In the genomic region with DNA sequence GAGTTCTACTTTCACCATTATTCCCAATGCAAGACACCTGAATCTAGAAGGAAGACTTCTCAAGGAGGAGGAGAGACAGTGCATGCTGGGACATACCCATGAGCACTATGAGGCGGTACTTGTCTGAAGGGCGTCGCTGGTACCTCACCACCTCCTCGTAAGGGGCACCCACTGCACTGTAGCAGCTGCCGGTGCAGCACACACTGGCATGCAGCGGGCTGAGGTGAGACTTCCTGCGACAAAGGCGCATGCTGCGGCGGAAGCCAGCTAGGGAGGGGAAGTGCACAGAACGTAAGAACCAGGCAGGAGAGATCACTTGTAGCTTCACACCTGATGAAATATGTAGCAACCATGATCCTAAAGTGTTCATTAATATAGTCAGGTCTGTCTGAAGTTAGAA, we compare ENCODE assay signal across 23 cellular contexts. TPM values are rescaled to one million over a fixed set of nuclear protein-coding genes. Genes with fewer than 3 reads are reported as not detected.
"Had no signal": no experiment of that assay in that cellular context is flagged by ENCODE, and none has a peak within 500 bp of the region (broad histone marks: within the 10 kb centered on the region; RNA-seq: fewer than 3 reads in every experiment).

No MANE protein-coding gene starts in this region.

- H3K4me3 ChIP-seq: body of pancreas, coronary artery, gastrocnemius medialis, heart left ventricle, lung, tibial artery, uterus had no signal

- H3K9me3 Mint-ChIP-seq: activated T-cell treated with anti-CD3 and anti-CD28 coated beads, Interleukin-2, amount 50 U/mL, for 24 hours; stimulated activated naive B cell treated with anti-CD40 and anti-IgM and Interleukin-4, amounts not matched to agents 10 μg/mL and 1 μg/mL and 100 μg/mL, for 72 hours had no signal

- H3K4me1 ChIP-seq: body of pancreas, gastrocnemius medialis, uterus had no signal

- DNase-seq: activated CD4-positive, alpha-beta T cell treated with anti-CD3 and anti-CD28 coated beads for 1 hour; activated CD4-positive, alpha-beta T cell treated with anti-CD3 and anti-CD28 coated beads, Interleukin-2, amount 50 U/mL, for 48 hours; activated T-cell treated with anti-CD3 and anti-CD28 coated beads, Interleukin-2, amount 50 U/mL, for 24 hours; amniotic stem cell; body of pancreas; caudate nucleus; effector memory CD4-positive, alpha-beta T cell; gastrocnemius medialis; heart left ventricle; midbrain; posterior cingulate gyrus; retina; stimulated activated naive B cell treated with anti-CD40 and anti-IgM and Interleukin-4, amounts not matched to agents 10 μg/mL and 1 μg/mL and 100 μg/mL, for 72 hours; T-helper 1 cell; tibial artery; uterus had no signal

- H3K4me3 Mint-ChIP-seq: activated naive CD8-positive, alpha-beta T cell; activated T-cell treated with anti-CD3 and anti-CD28 coated beads, Interleukin-2, amount 50 U/mL, for 24 hours; stimulated activated naive B cell treated with anti-CD40 and anti-IgM and Interleukin-4, amounts not matched to agents 10 μg/mL and 1 μg/mL and 100 μg/mL, for 72 hours had no signal

- H3K27me3 ChIP-seq: body of pancreas, gastrocnemius medialis, heart left ventricle, tibial artery, uterus had no signal

- ATAC-seq: body of pancreas; gastrocnemius medialis; stimulated activated naive B cell treated with anti-CD40 and anti-IgM and Interleukin-4, amounts not matched to agents 10 μg/mL and 1 μg/mL and 100 μg/mL, for 72 hours had no signal

- H3K4me1 Mint-ChIP-seq: stimulated activated naive B cell treated with anti-CD40 and anti-IgM and Interleukin-4, amounts not matched to agents 10 μg/mL and 1 μg/mL and 100 μg/mL, for 72 hours had no signal

- H3K9me3 ChIP-seq: body of pancreas, gastrocnemius medialis, heart left ventricle, neutrophil, tibial artery, uterus had no signal

- H3K36me3 ChIP-seq: gastrocnemius medialis, heart left ventricle, neutrophil, tibial artery, uterus had no signal

- H3K27ac ChIP-seq: body of pancreas, coronary artery, gastrocnemius medialis, neutrophil, tibial artery, uterus, VCaP had no signal

- H3K36me3 Mint-ChIP-seq: activated naive CD8-positive, alpha-beta T cell; stimulated activated naive B cell treated with anti-CD40 and anti-IgM and Interleukin-4, amounts not matched to agents 10 μg/mL and 1 μg/mL and 100 μg/mL, for 72 hours had no signal

- FAIRE-seq: islet of Langerhans had no signal

- H3K27ac Mint-ChIP-seq: activated naive CD8-positive, alpha-beta T cell; activated T-cell treated with anti-CD3 and anti-CD28 coated beads, Interleukin-2, amount 50 U/mL, for 24 hours; stimulated activated naive B cell treated with anti-CD40 and anti-IgM and Interleukin-4, amounts not matched to agents 10 μg/mL and 1 μg/mL and 100 μg/mL, for 72 hours had no signal

RNA-seq across cellular contexts. Expression of gene MPP4, which starts 42.3 kb away (rescaled TPM):
- total RNA-seq: body of pancreas, epithelial cell of proximal tubule had no signal
